Comparison of ENCODE assay signal across 20 cellular contexts in genomic region chr13:75419656-75420055, GRCh38.
A peak's percentile ranks its signal among the peaks of the same experiment; 100 is the strongest.
DNase-seq lines count a peak whose midpoint lies in the region; ATAC-seq and TF ChIP-seq lines count a peak whose summit lies in the region.
"Had no signal": no experiment of that assay in that cellular context is flagged by ENCODE, and none has a peak within 500 bp of the region (broad histone marks: within the 10 kb centered on the region; RNA-seq: fewer than 3 reads in every experiment).

No MANE protein-coding gene starts in this region.

- H3K4me3 ChIP-seq in OCI-LY7 (ENCODE audit: low read depth, low read length, poor library complexity, severe bottlenecking) (no peak overlapping the region), heart left ventricle (peak overlapping the region in 8 of 12 donors; percentile 0 to 40 (median 16)), right cardiac atrium (ENCODE audit: low read length) (no peak overlapping the region), thyroid gland (replicated peaks in 1 of 3) (no peak overlapping the region), left lung (no peak overlapping the region)

- peaks cover 4% of the 10 kb centered on the region; the same call in 1 of the 2 replicates for H3K9me3 ChIP-seq in OCI-LY7 (ENCODE audit: low read length)
- H3K9me3 ChIP-seq in heart left ventricle, result no peaks in the 10 kb centered on the region
- no peaks in the 10 kb centered on the region for H3K9me3 ChIP-seq in right cardiac atrium (ENCODE audit: control insufficient read depth, low read length)
- no peaks in the 10 kb centered on the region for H3K9me3 ChIP-seq in thyroid gland
- H3K9me3 ChIP-seq in left lung, result no peaks in the 10 kb centered on the region
- no peaks in the 10 kb centered on the region for H3K9me3 ChIP-seq in CD4-positive, alpha-beta T cell (ENCODE audit: control insufficient read depth, low read length)

- peaks cover 5% of the 10 kb centered on the region for H3K27me3 Mint-ChIP-seq in CD4-positive, alpha-beta T cell

- no peaks in the 10 kb centered on the region for H3K36me3 Mint-ChIP-seq in CD4-positive, alpha-beta T cell (ENCODE audit: low read depth)
- H3K36me3 Mint-ChIP-seq: CD8-positive, alpha-beta T cell had no signal

- H3K27me3 ChIP-seq in heart left ventricle (no peaks in the 10 kb centered on the region), right cardiac atrium (ENCODE audit: control insufficient read depth, insufficient read depth) (no peaks in the 10 kb centered on the region), thyroid gland (no peaks in the 10 kb centered on the region), left lung (no peaks in the 10 kb centered on the region)
- no peaks in the 10 kb centered on the region for H3K27me3 ChIP-seq in CD4-positive, alpha-beta T cell (ENCODE audit: control insufficient read depth, insufficient read depth, low read length)

- no peaks in the 10 kb centered on the region for H3K4me1 Mint-ChIP-seq in CD4-positive, alpha-beta T cell (ENCODE audit: low read depth)

- DNase-seq in OCI-LY7 (ENCODE audit: low spot score) (no peak), heart left ventricle (no peak), right cardiac atrium (no peak), thyroid gland (peak; percentile 39 to 43), left lung (no peak), NCI-H2029 treated with DMSO at 0.1 percent for 48 hours (lab: John Stamatoyannopoulos, UW) (no peak)
- no peak for DNase-seq in CD4-positive, alpha-beta T cell
- DNase-seq: C1 segment of cervical spinal cord; CD8-positive, alpha-beta T cell; DMS 273 treated with DMSO at 0.1 percent for 48 hours; Karpas-422; NCI-H1092; NCI-H1417 treated with DMSO at 0.1 percent for 48 hours; NCI-H1694 treated with DMSO at 0.1 percent for 48 hours; NCI-H524 treated with DMSO at 0.1 percent for 48 hours; NCI-H774; PC-3; SHP77 had no signal

- H3K4me3 Mint-ChIP-seq in CD4-positive, alpha-beta T cell, result no peak overlapping the region
- H3K4me3 Mint-ChIP-seq: CD8-positive, alpha-beta T cell had no signal

- H4K20me1 ChIP-seq in OCI-LY7 (ENCODE audit: insufficient read depth, low read length), result no peaks in the 10 kb centered on the region

- intact Hi-C loops in OCI-LY7 (cut with micrococcal nuclease; ENCODE audit: unreplicated experiment) (loop anchor here (5.0 kb wide), 1 partner anchor 128 kb away; the partner anchor contains the start of gene UCHL3), heart left ventricle (cut with DNase I) (loop anchor here in 1 of 10 donors (5.0 kb wide), 1 partner anchor 47 kb away; no protein-coding TSS in a partner anchor), right cardiac atrium (cut with DNase I) (loop anchor here in 2 of 4 donors (5.0 to 10.0 kb wide), 2 partner anchors 53 to 55 kb away; no protein-coding TSS in a partner anchor), thyroid gland (cut with DNase I) (no loop called here), left lung (cut with DNase I) (no loop called here)
- intact Hi-C loops in CD4-positive, alpha-beta T cell (cut with DNase I, micrococcal nuclease), result no loop called here

- no peaks in the 10 kb centered on the region for H3K9me3 Mint-ChIP-seq in CD4-positive, alpha-beta T cell
- H3K9me3 Mint-ChIP-seq: CD8-positive, alpha-beta T cell had no signal

- ATAC-seq in heart left ventricle (peak; percentile 40 to 65 (median 52)), right cardiac atrium (peak; percentile 37 to 59), left lung (no peak)
- no peak for ATAC-seq in CD4-positive, alpha-beta T cell (ENCODE audit: poor library complexity)
- ATAC-seq: CD8-positive, alpha-beta T cell; HCT116; HepG2; PC-3 had no signal

- peaks cover 75% of the 10 kb centered on the region; the same call in 1 of the 2 replicates for H3K79me2 ChIP-seq in OCI-LY7 (ENCODE audit: insufficient read depth, low read depth, low read length)

- peak overlapping the region; percentile 32; the same call in 1 of the 2 replicates for H2AFZ ChIP-seq in OCI-LY7 (ENCODE audit: low read length)

- TF ChIP-seq CTCF in OCI-LY7 (conservative IDR thresholded peaks at IDR 0.05; ENCODE audit: low read length) (no peak), heart left ventricle (IDR thresholded peaks at IDR 0.05) (no peak), thyroid gland (IDR thresholded peaks at IDR 0.05) (no peak), left lung (IDR thresholded peaks at IDR 0.05) (no peak)
- no peak for TF ChIP-seq CTCF in CD4-positive, alpha-beta T cell (IDR thresholded peaks at IDR 0.05)

- POLR2A ChIA-PET in OCI-LY7 (lab: Charles Lee), result interaction anchor here (1.1 to 1.7 kb wide), 2 partner anchors 15 to 41 kb away, joined by 4 to 8 read pairs; no protein-coding TSS in a partner anchor
- POLR2A ChIA-PET in CD4-positive, alpha-beta T cell (lab: Charles Lee), result no interaction called here

- CTCF ChIA-PET in OCI-LY7 (lab: Charles Lee; ENCODE audit: unreplicated experiment), result no interaction called here
- CTCF ChIA-PET in CD4-positive, alpha-beta T cell (lab: Charles Lee), result no interaction called here

- peaks cover 100% of the 10 kb centered on the region for H3K4me1 ChIP-seq in OCI-LY7 (ENCODE audit: insufficient read depth, low read length, poor library complexity, severe bottlenecking)
- peaks cover 0 to 88% (median 50%) of the 10 kb centered on the region in 12 donors for H3K4me1 ChIP-seq in heart left ventricle
- peaks cover 15% of the 10 kb centered on the region for H3K4me1 ChIP-seq in right cardiac atrium (ENCODE audit: control insufficient read depth, insufficient read depth, low read length)
- peaks cover 68 to 78% of the 10 kb centered on the region in 2 donors for H3K4me1 ChIP-seq in thyroid gland
- peaks cover 15 to 28% of the 10 kb centered on the region in 2 donors for H3K4me1 ChIP-seq in left lung

- H3K4me2 ChIP-seq in OCI-LY7 (ENCODE audit: low read length), result peak overlapping the region; percentile 56

- peak overlapping the region; percentile 36 for H3K27ac ChIP-seq in OCI-LY7 (ENCODE audit: low read depth, low read length, poor library complexity, severe bottlenecking)
- H3K27ac ChIP-seq in heart left ventricle, result peak overlapping the region; percentile 3 to 87 (median 56)
- H3K27ac ChIP-seq in right cardiac atrium (ENCODE audit: low read length), result peak overlapping the region; percentile 90
- peak overlapping the region; percentile 55 to 76 (median 72) for H3K27ac ChIP-seq in thyroid gland
- H3K27ac ChIP-seq in left lung, result peak overlapping the region in 1 of 2 donors; percentile 61
- H3K27ac ChIP-seq in CD4-positive, alpha-beta T cell (ENCODE audit: low read depth, low read length), result no peak overlapping the region

- BruUV-seq in OCI-LY7 (replicated peaks; lab: Mats Ljungman, UMichigan), result no TSS peak

- H3K36me3 ChIP-seq in OCI-LY7 (ENCODE audit: insufficient read depth, low read length) (peaks cover 4% of the 10 kb centered on the region), heart left ventricle (no peaks in the 10 kb centered on the region), thyroid gland (no peaks in the 10 kb centered on the region), left lung (no peaks in the 10 kb centered on the region)

- no peaks in the 10 kb centered on the region for H3K9me2 ChIP-seq in OCI-LY7 (ENCODE audit: insufficient read depth, low read length)

- 50 to 55% (median 51%) methylated on average over 7 of the region's 7 CpGs for WGBS in heart left ventricle, 4 donors
- 64% methylated on average over 7 of the region's 7 CpGs for WGBS in right cardiac atrium
- WGBS in thyroid gland, 2 donors, result 85% methylated on average over 7 of the region's 7 CpGs

- no peak for TF ChIP-seq POLR2A in heart left ventricle (IDR thresholded peaks at IDR 0.05)
- TF ChIP-seq POLR2A in thyroid gland (IDR thresholded peaks at IDR 0.05), result no peak

- H3K27ac Mint-ChIP-seq in CD4-positive, alpha-beta T cell, result no peak overlapping the region
- H3K27ac Mint-ChIP-seq: CD8-positive, alpha-beta T cell had no signal

Comparison
In these comparisons a context has a peak if more than half of its experiments do, and no peak if none do; other contexts are left out.
1. H3K4me3 ChIP-seq: peak in heart left ventricle (8 of 12); none in OCI-LY7 (single experiment), right cardiac atrium (single experiment), thyroid gland (0 of 3) and left lung (0 of 2).
2. DNase-seq: peak in thyroid gland (2 of 2); none in OCI-LY7 (single experiment), heart left ventricle (0 of 5), right cardiac atrium (0 of 3), left lung (0 of 2), CD4-positive, alpha-beta T cell (0 of 10) and NCI-H2029 treated with DMSO at 0.1 percent for 48 hours (single experiment).
3. ATAC-seq: peak in heart left ventricle (4 of 4) and right cardiac atrium (2 of 2); none in left lung (single experiment) and CD4-positive, alpha-beta T cell (single experiment).